Comparison of ENCODE assay signal across 1 cellular context in genomic region chr1:181014431-181015257, GRCh38.
TF ChIP-seq lines count a peak whose summit lies in the region.

No MANE protein-coding gene starts in this region.

TF ChIP-seq in GM12878, 131 proteins besides CTCF, POLR2A, EP300 and RAD21 (continues in another document):
- TF ChIP-seq ZNF687 (IDR thresholded peaks at IDR 0.05) = no peak
- no peak for TF ChIP-seq HSF1 (IDR thresholded peaks at IDR 0.05; ENCODE audit: low read depth, low read length)
- TF ChIP-seq NFIC (IDR thresholded peaks at IDR 0.05; ENCODE audit: low read depth, low read length) = no peak; the same call in none of the 2 replicates
- no peak for TF ChIP-seq IRF5 (IDR thresholded peaks at IDR 0.05; ENCODE audit: borderline replicate concordance)
- no peak for TF ChIP-seq ZNF384 (IDR thresholded peaks at IDR 0.05; ENCODE audit: borderline replicate concordance, low read depth, low read length)
- no peak for TF ChIP-seq ZNF622 (IDR thresholded peaks at IDR 0.05)
- no peak for TF ChIP-seq IRF3 (IDR thresholded peaks at IDR 0.05)
- no peak for TF ChIP-seq RELA (IDR thresholded peaks at IDR 0.05; ENCODE audit: borderline replicate concordance, partially characterized antibody)
- no peak for TF ChIP-seq NRF1 (conservative IDR thresholded peaks at IDR 0.05; ENCODE audit: low read depth, low read length)
- no peak for TF ChIP-seq NFXL1 (IDR thresholded peaks at IDR 0.05; ENCODE audit: borderline replicate concordance)
- TF ChIP-seq PML (IDR thresholded peaks at IDR 0.05; ENCODE audit: low read length) = no peak
- TF ChIP-seq SUZ12 (IDR thresholded peaks at IDR 0.05; ENCODE audit: unreplicated experiment) = no peak
- TF ChIP-seq E2F8 (IDR thresholded peaks at IDR 0.05; ENCODE audit: low read depth, partially characterized antibody) = no peak
- no peak for TF ChIP-seq BMI1 (IDR thresholded peaks at IDR 0.05; ENCODE audit: borderline replicate concordance)
- 0 out of 2 replicates have a peak, but pooled peaks have one; percentile 22 for TF ChIP-seq SPI1 (IDR thresholded peaks at IDR 0.05; ENCODE audit: borderline replicate concordance, insufficient read depth, low read depth, low read length)
- TF ChIP-seq EGR1 (IDR thresholded peaks at IDR 0.05; ENCODE audit: borderline replicate concordance in 1 of 2, low read depth in 2 of 2, low read length in 2 of 2) = no peak
- TF ChIP-seq KDM1A (IDR thresholded peaks at IDR 0.05; ENCODE audit: borderline replicate concordance) = no peak
- no peak for TF ChIP-seq TAF1 (IDR thresholded peaks at IDR 0.05; ENCODE audit: borderline replicate concordance, low read depth, low read length)
- no peak for TF ChIP-seq CEBPZ (IDR thresholded peaks at IDR 0.05; ENCODE audit: low read depth, low read length)
- no peak for TF ChIP-seq HDAC2 (IDR thresholded peaks at IDR 0.05)
- no peak for TF ChIP-seq BCLAF1 (IDR thresholded peaks at IDR 0.05)
- TF ChIP-seq CHD2 (IDR thresholded peaks at IDR 0.05; ENCODE audit: borderline replicate concordance, low read depth, low read length) = no peak
- no peak for TF ChIP-seq TARDBP (IDR thresholded peaks at IDR 0.05; ENCODE audit: borderline replicate concordance)
- TF ChIP-seq TCF7 (IDR thresholded peaks at IDR 0.05; ENCODE audit: borderline replicate concordance) = no peak
- TF ChIP-seq IKZF1 (conservative IDR thresholded peaks at IDR 0.05) = peak; percentile 64; the same call in 1 of the 2 replicates
- TF ChIP-seq PKNOX1 (IDR thresholded peaks at IDR 0.05) = peak; percentile 45
- TF ChIP-seq YBX1 (IDR thresholded peaks at IDR 0.05) = no peak
- no peak for TF ChIP-seq PAX5 (IDR thresholded peaks at IDR 0.05; ENCODE audit: borderline replicate concordance, low read depth, low read length)
- TF ChIP-seq RFX5 (IDR thresholded peaks at IDR 0.05; ENCODE audit: low read depth, low read length) = no peak
- no peak for TF ChIP-seq POLR2AphosphoS2 (IDR thresholded peaks at IDR 0.05; ENCODE audit: low read depth, low read length)
- 0 out of 2 replicates have a peak, but pooled peaks have one; percentile 3 for TF ChIP-seq BCL11A (IDR thresholded peaks at IDR 0.05; ENCODE audit: low read depth, low read length)
- no peak for TF ChIP-seq ZBTB40 (IDR thresholded peaks at IDR 0.05; ENCODE audit: borderline replicate concordance)
